In the genomic region with DNA sequence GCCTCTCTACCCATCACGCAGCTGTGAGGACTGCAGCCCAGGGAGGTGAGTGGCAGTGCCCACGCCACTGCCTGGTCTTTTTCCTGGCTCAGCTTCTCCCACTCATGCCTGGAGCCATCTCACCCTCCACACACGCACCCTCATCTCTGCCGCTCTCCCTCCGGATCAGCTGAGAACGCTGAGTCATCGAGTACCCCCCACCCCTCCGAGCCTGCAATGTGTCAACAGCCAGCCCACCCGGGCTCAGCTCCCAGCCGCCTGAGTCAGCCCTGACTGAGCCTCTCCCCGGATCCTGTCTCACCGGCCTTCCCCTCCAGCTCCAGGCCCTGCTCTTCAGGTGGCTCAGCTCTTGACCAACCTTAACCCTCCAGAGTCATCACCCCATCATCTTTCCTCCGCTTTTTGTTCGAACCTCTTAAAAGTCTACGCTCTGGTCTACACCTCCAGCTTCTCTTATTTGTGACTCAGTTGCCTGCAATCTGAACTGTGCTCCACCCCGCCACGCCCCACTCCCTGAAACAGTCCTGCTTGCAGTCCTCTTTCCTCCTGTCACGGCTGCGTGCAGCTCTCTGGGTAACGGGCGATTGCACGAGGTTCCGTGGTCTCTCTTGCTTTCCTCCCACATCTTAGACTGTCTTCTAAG, we compare ENCODE assay signal across 9 cellular contexts.
DNase-seq lines count a peak whose midpoint lies in the region; ATAC-seq and TF ChIP-seq lines count a peak whose summit lies in the region.
"Had no signal": no experiment of that assay in that cellular context is flagged by ENCODE, and none has a peak within 500 bp of the region (broad histone marks: within the 10 kb centered on the region; RNA-seq: fewer than 3 reads in every experiment).

No MANE protein-coding gene starts in this region.

- H3K36me3 Mint-ChIP-seq in osteocyte (ENCODE audit: unreplicated experiment), result no peaks in the 10 kb centered on the region
- no peaks in the 10 kb centered on the region for H3K36me3 Mint-ChIP-seq in effector memory CD8-positive, alpha-beta T cell (ENCODE audit: insufficient read depth)

- no peak overlapping the region for H3K4me3 Mint-ChIP-seq in osteocyte (ENCODE audit: unreplicated experiment)
- no peak overlapping the region for H3K4me3 Mint-ChIP-seq in effector memory CD8-positive, alpha-beta T cell

- H3K9me3 Mint-ChIP-seq in osteocyte (ENCODE audit: unreplicated experiment), result no peaks in the 10 kb centered on the region
- no peaks in the 10 kb centered on the region for H3K9me3 Mint-ChIP-seq in effector memory CD8-positive, alpha-beta T cell

- no peak for ATAC-seq in GM21390 (IDR thresholded peaks at IDR 0.05; ENCODE audit: unreplicated experiment)
- no peak for ATAC-seq in effector memory CD8-positive, alpha-beta T cell (replicated peaks)
- no peak for ATAC-seq in HG02973 (IDR thresholded peaks at IDR 0.05; ENCODE audit: unreplicated experiment)

- POLR2A ChIA-PET in BJ (lab: Charles Lee), result no interaction called here

- CTCF ChIA-PET in BJ (lab: Yijun Ruan, JAX), result interaction anchor here (0.7 to 3.5 kb wide), 4 partner anchors 20 to 299 kb away, joined by 3 to 11 read pairs (median 4); no protein-coding TSS in a partner anchor

- no peaks in the 10 kb centered on the region for H3K27me3 ChIP-seq in BJ (ENCODE audit: control insufficient read depth, insufficient read depth, low read length)

- H3K4me1 Mint-ChIP-seq in osteocyte (ENCODE audit: unreplicated experiment), result peaks cover 42% of the 10 kb centered on the region
- H3K4me1 Mint-ChIP-seq in effector memory CD8-positive, alpha-beta T cell (ENCODE audit: low read depth in 2 of 2), result no peaks in the 10 kb centered on the region

- no peaks in the 10 kb centered on the region for H3K27me3 Mint-ChIP-seq in osteocyte (ENCODE audit: unreplicated experiment)
- H3K27me3 Mint-ChIP-seq in effector memory CD8-positive, alpha-beta T cell, result peaks cover 20 to 24% of the 10 kb centered on the region in 2 donors

- DNase-seq in BJ (ENCODE audit: low read depth) (peak; percentile 63), RPMI7951 (ENCODE audit: low read depth) (peak; percentile 94), fibroblast of peridontal ligament (ENCODE audit: extremely low read depth) (peak; percentile 88), osteocyte (ENCODE audit: extremely low spot score, unreplicated experiment) (peak; percentile 89), COLO829 (ENCODE audit: low spot score) (no peak)
- no peak for DNase-seq in effector memory CD8-positive, alpha-beta T cell
- DNase-seq: stimulated activated CD4-positive, alpha-beta T cell treated with anti-CD3 and anti-CD28 coated beads, Interleukin-2, amount 100 ng/mL, for 48 hours had no signal

- no peak overlapping the region for H3K4me3 ChIP-seq in BJ (ENCODE audit: low read depth, low read length)

- H3K36me3 ChIP-seq in BJ (ENCODE audit: control insufficient read depth, insufficient read depth, low read length), result no peaks in the 10 kb centered on the region

- no peak for TF ChIP-seq CTCF in BJ (IDR thresholded peaks at IDR 0.05; ENCODE audit: insufficient read depth, low read depth, low read length)
- TF ChIP-seq CTCF in osteocyte (IDR thresholded peaks at IDR 0.05), result no peak

- H3K27ac Mint-ChIP-seq in osteocyte (ENCODE audit: unreplicated experiment), result peak overlapping the region; percentile 91
- no peak overlapping the region for H3K27ac Mint-ChIP-seq in effector memory CD8-positive, alpha-beta T cell

Comparison
In these comparisons a context has a peak if more than half of its experiments do, and no peak if none do; other contexts are left out.
1. DNase-seq: peak in BJ (single experiment), RPMI7951 (single experiment), fibroblast of peridontal ligament (single experiment) and osteocyte (single experiment); none in COLO829 (single experiment) and effector memory CD8-positive, alpha-beta T cell (0 of 3).